In the genomic region with DNA sequence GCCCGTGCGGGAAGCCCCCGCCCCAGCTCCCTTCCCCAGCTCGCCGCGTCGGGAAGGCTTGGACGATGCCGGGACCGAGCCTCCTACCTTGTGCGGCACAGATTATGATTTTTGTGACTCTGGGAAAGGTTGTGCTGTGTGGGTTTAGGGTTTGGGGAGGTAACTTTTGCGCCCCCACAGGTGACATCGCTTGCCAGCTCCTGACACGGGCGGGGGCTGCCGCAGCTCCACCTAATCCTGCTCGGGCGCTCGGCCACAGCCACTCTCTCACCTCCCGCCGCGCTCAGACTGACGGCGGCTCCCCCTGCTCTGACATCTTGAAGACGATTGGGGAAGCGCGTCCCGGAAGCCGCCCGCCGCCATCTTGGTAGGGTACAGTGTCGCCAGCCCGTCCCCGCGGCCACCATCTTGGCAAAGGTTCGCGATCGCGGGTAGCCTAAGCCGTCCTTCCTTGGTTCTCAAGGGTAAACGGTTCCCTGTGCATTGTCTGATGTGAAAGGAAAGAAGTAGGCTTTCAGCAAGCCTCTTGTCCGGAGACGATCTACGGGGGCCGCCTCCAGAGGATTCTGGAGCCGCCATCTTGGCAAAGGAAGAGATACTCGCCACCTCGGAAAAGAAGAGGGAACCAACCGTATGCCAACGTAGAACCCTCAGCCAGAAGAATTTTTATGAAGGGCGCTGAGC, we compare ENCODE assay signal across 1 cellular context.
TF ChIP-seq lines count a peak whose summit lies in the region.

No MANE protein-coding gene starts in this region.

TF ChIP-seq in HEK293, 187 proteins besides CTCF, POLR2A, EP300 and RAD21 (continued from another document and continues in another):
- TF ChIP-seq, protein P1, sequence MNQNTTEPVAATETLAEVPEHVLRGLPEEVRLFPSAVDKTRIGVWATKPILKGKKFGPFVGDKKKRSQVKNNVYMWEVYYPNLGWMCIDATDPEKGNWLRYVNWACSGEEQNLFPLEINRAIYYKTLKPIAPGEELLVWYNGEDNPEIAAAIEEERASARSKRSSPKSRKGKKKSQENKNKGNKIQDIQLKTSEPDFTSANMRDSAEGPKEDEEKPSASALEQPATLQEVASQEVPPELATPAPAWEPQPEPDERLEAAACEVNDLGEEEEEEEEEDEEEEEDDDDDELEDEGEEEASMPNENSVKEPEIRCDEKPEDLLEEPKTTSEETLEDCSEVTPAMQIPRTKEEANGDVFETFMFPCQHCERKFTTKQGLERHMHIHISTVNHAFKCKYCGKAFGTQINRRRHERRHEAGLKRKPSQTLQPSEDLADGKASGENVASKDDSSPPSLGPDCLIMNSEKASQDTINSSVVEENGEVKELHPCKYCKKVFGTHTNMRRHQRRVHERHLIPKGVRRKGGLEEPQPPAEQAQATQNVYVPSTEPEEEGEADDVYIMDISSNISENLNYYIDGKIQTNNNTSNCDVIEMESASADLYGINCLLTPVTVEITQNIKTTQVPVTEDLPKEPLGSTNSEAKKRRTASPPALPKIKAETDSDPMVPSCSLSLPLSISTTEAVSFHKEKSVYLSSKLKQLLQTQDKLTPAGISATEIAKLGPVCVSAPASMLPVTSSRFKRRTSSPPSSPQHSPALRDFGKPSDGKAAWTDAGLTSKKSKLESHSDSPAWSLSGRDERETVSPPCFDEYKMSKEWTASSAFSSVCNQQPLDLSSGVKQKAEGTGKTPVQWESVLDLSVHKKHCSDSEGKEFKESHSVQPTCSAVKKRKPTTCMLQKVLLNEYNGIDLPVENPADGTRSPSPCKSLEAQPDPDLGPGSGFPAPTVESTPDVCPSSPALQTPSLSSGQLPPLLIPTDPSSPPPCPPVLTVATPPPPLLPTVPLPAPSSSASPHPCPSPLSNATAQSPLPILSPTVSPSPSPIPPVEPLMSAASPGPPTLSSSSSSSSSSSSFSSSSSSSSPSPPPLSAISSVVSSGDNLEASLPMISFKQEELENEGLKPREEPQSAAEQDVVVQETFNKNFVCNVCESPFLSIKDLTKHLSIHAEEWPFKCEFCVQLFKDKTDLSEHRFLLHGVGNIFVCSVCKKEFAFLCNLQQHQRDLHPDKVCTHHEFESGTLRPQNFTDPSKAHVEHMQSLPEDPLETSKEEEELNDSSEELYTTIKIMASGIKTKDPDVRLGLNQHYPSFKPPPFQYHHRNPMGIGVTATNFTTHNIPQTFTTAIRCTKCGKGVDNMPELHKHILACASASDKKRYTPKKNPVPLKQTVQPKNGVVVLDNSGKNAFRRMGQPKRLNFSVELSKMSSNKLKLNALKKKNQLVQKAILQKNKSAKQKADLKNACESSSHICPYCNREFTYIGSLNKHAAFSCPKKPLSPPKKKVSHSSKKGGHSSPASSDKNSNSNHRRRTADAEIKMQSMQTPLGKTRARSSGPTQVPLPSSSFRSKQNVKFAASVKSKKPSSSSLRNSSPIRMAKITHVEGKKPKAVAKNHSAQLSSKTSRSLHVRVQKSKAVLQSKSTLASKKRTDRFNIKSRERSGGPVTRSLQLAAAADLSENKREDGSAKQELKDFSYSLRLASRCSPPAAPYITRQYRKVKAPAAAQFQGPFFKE (tag by site-specific recombination; IDR thresholded peaks at IDR 0.05; ENCODE audit: borderline replicate concordance), result no peak
- TF ChIP-seq ZNF248 (tag by site-specific recombination; IDR thresholded peaks at IDR 0.05) (no peak), SCRT2 (tag by site-specific recombination; IDR thresholded peaks at IDR 0.05) (peak; percentile 78), ZNF664 (tag by site-specific recombination; IDR thresholded peaks at IDR 0.05) (no peak), GLIS1 (tag by site-specific recombination; IDR thresholded peaks at IDR 0.05) (peak; percentile 95), ZNF354C (tag by site-specific recombination; IDR thresholded peaks at IDR 0.05; ENCODE audit: borderline replicate concordance, low read depth) (no peak), ZBTB7A (tag by site-specific recombination; IDR thresholded peaks at IDR 0.05; ENCODE audit: low read depth) (0 out of 2 replicates have a peak, but pooled peaks have one; percentile 47), HOXC10 (CRISPR knock-in tag; IDR thresholded peaks at IDR 0.05) (peak; percentile 83; the same call in 1 of the 2 replicates), ZNF510 (tag by site-specific recombination; IDR thresholded peaks at IDR 0.05; ENCODE audit: insufficient replicate concordance) (peak; percentile 6), ZNF776 (tag by site-specific recombination; IDR thresholded peaks at IDR 0.05; ENCODE audit: borderline replicate concordance) (no peak), ZBTB17 (tag by site-specific recombination; IDR thresholded peaks at IDR 0.05) (peak; percentile 100), ZNF132 (tag by site-specific recombination; IDR thresholded peaks at IDR 0.05; ENCODE audit: borderline replicate concordance) (no peak), ZNF785 (tag by site-specific recombination; IDR thresholded peaks at IDR 0.05) (no peak), MZF1 (tag by site-specific recombination; IDR thresholded peaks at IDR 0.05; ENCODE audit: borderline replicate concordance) (peak; percentile 72; the same call in 1 of the 2 replicates), ZNF426 (tag by site-specific recombination; IDR thresholded peaks at IDR 0.05) (no peak), ZNF239 (tag by site-specific recombination; IDR thresholded peaks at IDR 0.05) (no peak), ZNF555 (tag by site-specific recombination; conservative IDR thresholded peaks at IDR 0.05) (no peak), ZNF350 (tag by site-specific recombination; IDR thresholded peaks at IDR 0.05) (no peak), MEIS1 (CRISPR knock-in tag; IDR thresholded peaks at IDR 0.05; ENCODE audit: borderline replicate concordance) (no peak), ZNF76 (tag by site-specific recombination; IDR thresholded peaks at IDR 0.05; ENCODE audit: borderline replicate concordance, low read depth) (peak; percentile 91), OVOL3 (tag by site-specific recombination; IDR thresholded peaks at IDR 0.05) (no peak), ZNF324 (tag by site-specific recombination; IDR thresholded peaks at IDR 0.05) (peak; percentile 73), ZNF830 (tag by site-specific recombination; IDR thresholded peaks at IDR 0.05; ENCODE audit: low read depth) (no peak), ZIC2 (tag by site-specific recombination; IDR thresholded peaks at IDR 0.05) (peak; percentile 64), ZNF600 (tag by site-specific recombination; IDR thresholded peaks at IDR 0.05) (peak; percentile 43; the same call in 1 of the 2 replicates), TRIM28 (IDR thresholded peaks at IDR 0.05; ENCODE audit: borderline replicate concordance, low read length) (no peak), ZNF24 (tag by site-specific recombination; IDR thresholded peaks at IDR 0.05) (peak; percentile 45; the same call in 1 of the 2 replicates), WT1 (tag by site-specific recombination; IDR thresholded peaks at IDR 0.05) (no peak; the same call in 1 of the 2 replicates), ZNF660 (tag by site-specific recombination; IDR thresholded peaks at IDR 0.05) (peak; percentile 40; the same call in 1 of the 2 replicates), ZNF768 (tag by site-specific recombination; IDR thresholded peaks at IDR 0.05) (no peak), ZNF10 (tag by site-specific recombination; IDR thresholded peaks at IDR 0.05) (no peak), ZNF529 (tag by site-specific recombination; IDR thresholded peaks at IDR 0.05; ENCODE audit: insufficient replicate concordance) (no peak), ZNF23 (tag by site-specific recombination; IDR thresholded peaks at IDR 0.05; ENCODE audit: borderline replicate concordance) (no peak), YY1 (tag by site-specific recombination; IDR thresholded peaks at IDR 0.05) (peak; percentile 100)
- TF ChIP-seq, protein P2, sequence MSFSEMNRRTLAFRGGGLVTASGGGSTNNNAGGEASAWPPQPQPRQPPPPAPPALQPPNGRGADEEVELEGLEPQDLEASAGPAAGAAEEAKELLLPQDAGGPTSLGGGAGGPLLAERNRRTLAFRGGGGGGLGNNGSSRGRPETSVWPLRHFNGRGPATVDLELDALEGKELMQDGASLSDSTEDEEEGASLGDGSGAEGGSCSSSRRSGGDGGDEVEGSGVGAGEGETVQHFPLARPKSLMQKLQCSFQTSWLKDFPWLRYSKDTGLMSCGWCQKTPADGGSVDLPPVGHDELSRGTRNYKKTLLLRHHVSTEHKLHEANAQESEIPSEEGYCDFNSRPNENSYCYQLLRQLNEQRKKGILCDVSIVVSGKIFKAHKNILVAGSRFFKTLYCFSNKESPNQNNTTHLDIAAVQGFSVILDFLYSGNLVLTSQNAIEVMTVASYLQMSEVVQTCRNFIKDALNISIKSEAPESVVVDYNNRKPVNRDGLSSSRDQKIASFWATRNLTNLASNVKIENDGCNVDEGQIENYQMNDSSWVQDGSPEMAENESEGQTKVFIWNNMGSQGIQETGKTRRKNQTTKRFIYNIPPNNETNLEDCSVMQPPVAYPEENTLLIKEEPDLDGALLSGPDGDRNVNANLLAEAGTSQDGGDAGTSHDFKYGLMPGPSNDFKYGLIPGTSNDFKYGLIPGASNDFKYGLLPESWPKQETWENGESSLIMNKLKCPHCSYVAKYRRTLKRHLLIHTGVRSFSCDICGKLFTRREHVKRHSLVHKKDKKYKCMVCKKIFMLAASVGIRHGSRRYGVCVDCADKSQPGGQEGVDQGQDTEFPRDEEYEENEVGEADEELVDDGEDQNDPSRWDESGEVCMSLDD (tag by site-specific recombination; IDR thresholded peaks at IDR 0.05), result peak; percentile 93
- TF ChIP-seq, protein P3, sequence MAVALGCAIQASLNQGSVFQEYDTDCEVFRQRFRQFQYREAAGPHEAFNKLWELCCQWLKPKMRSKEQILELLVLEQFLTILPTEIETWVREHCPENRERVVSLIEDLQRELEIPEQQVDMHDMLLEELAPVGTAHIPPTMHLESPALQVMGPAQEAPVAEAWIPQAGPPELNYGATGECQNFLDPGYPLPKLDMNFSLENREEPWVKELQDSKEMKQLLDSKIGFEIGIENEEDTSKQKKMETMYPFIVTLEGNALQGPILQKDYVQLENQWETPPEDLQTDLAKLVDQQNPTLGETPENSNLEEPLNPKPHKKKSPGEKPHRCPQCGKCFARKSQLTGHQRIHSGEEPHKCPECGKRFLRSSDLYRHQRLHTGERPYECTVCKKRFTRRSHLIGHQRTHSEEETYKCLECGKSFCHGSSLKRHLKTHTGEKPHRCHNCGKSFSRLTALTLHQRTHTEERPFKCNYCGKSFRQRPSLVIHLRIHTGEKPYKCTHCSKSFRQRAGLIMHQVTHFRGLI (tag by site-specific recombination; IDR thresholded peaks at IDR 0.05), result peak; percentile 51; the same call in 1 of the 2 replicates
- TF ChIP-seq, protein P4, sequence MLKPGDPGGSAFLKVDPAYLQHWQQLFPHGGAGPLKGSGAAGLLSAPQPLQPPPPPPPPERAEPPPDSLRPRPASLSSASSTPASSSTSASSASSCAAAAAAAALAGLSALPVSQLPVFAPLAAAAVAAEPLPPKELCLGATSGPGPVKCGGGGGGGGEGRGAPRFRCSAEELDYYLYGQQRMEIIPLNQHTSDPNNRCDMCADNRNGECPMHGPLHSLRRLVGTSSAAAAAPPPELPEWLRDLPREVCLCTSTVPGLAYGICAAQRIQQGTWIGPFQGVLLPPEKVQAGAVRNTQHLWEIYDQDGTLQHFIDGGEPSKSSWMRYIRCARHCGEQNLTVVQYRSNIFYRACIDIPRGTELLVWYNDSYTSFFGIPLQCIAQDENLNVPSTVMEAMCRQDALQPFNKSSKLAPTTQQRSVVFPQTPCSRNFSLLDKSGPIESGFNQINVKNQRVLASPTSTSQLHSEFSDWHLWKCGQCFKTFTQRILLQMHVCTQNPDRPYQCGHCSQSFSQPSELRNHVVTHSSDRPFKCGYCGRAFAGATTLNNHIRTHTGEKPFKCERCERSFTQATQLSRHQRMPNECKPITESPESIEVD (tag by site-specific recombination; IDR thresholded peaks at IDR 0.05), result no peak
- TF ChIP-seq, protein P5, sequence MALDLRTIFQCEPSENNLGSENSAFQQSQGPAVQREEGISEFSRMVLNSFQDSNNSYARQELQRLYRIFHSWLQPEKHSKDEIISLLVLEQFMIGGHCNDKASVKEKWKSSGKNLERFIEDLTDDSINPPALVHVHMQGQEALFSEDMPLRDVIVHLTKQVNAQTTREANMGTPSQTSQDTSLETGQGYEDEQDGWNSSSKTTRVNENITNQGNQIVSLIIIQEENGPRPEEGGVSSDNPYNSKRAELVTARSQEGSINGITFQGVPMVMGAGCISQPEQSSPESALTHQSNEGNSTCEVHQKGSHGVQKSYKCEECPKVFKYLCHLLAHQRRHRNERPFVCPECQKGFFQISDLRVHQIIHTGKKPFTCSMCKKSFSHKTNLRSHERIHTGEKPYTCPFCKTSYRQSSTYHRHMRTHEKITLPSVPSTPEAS (tag by site-specific recombination; IDR thresholded peaks at IDR 0.05), result no peak; the same call in 1 of the 2 replicates
- TF ChIP-seq, protein P6, sequence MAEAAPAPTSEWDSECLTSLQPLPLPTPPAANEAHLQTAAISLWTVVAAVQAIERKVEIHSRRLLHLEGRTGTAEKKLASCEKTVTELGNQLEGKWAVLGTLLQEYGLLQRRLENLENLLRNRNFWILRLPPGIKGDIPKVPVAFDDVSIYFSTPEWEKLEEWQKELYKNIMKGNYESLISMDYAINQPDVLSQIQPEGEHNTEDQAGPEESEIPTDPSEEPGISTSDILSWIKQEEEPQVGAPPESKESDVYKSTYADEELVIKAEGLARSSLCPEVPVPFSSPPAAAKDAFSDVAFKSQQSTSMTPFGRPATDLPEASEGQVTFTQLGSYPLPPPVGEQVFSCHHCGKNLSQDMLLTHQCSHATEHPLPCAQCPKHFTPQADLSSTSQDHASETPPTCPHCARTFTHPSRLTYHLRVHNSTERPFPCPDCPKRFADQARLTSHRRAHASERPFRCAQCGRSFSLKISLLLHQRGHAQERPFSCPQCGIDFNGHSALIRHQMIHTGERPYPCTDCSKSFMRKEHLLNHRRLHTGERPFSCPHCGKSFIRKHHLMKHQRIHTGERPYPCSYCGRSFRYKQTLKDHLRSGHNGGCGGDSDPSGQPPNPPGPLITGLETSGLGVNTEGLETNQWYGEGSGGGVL (tag by site-specific recombination; IDR thresholded peaks at IDR 0.05), result peak; percentile 73
- TF ChIP-seq, protein P7, sequence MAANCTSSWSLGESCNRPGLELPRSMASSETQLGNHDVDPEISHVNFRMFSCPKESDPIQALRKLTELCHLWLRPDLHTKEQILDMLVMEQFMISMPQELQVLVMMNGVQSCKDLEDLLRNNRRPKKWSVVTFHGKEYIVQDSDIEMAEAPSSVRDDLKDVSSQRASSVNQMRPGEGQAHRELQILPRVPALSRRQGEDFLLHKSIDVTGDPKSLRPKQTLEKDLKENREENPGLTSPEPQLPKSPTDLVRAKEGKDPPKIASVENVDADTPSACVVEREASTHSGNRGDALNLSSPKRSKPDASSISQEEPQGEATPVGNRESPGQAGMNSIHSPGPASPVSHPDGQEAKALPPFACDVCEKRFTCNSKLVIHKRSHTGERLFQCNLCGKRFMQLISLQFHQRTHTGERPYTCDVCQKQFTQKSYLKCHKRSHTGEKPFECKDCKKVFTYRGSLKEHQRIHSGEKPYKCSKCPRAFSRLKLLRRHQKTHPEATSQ (tag by site-specific recombination; IDR thresholded peaks at IDR 0.05), result peak; percentile 55; the same call in 1 of the 2 replicates
